ENCODE assay signal across 8 cellular contexts in genomic region chr6:44630125-44631028, GRCh38.
DNase-seq lines count a peak whose midpoint lies in the region; ATAC-seq and TF ChIP-seq lines count a peak whose summit lies in the region.

No MANE protein-coding gene starts in this region.

- H3K9me3 ChIP-seq in BLaER1 (no peaks in the 10 kb centered on the region), left ventricle myocardium inferior (replicated peaks) (no peaks in the 10 kb centered on the region)

- ATAC-seq in HG03439 (IDR thresholded peaks at IDR 0.05; ENCODE audit: unreplicated experiment) = no peak

- no peak overlapping the region for H3K27ac ChIP-seq in BLaER1
- no peak overlapping the region for H3K27ac ChIP-seq in left ventricle myocardium inferior (replicated peaks)

- H4K20me1 ChIP-seq in BLaER1 = no peaks in the 10 kb centered on the region

- H3K36me3 ChIP-seq in BLaER1 (no peaks in the 10 kb centered on the region), left ventricle myocardium inferior (no peaks in the 10 kb centered on the region)

- H3K27me3 ChIP-seq in BLaER1 (no peaks in the 10 kb centered on the region), left ventricle myocardium inferior (ENCODE audit: low read depth) (peaks cover 70% of the 10 kb centered on the region)

- intact Hi-C loops in left ventricle myocardium inferior (cut with micrococcal nuclease) = no loop called here

- DNase-seq in GM20000 (ENCODE audit: low spot score) (peak; percentile 38), NCI-H82 treated with DMSO at 0.1 percent for 48 hours (lab: John Stamatoyannopoulos, UW; ENCODE audit: unreplicated experiment) (peak; percentile 36), left ventricle myocardium inferior (peak; percentile 19), NCI-H1048 (lab: John Stamatoyannopoulos, UW) (no peak)
- peak; percentile 13 for DNase-seq in activated effector memory CD4-positive, alpha-beta T cell treated with Interleukin-2 at 50 U/mL for 16 hours
- DNase-seq in stimulated activated CD4-positive, alpha-beta T cell treated with anti-CD3 and anti-CD28 coated beads, Interleukin-2, amount 100 ng/mL, for 48 hours = peak; percentile 19 to 31

- TF ChIP-seq CTCF in GM20000 (IDR thresholded peaks at IDR 0.05; ENCODE audit: extremely low read depth, missing control alignments) (peak; percentile 18), left ventricle myocardium inferior (IDR thresholded peaks at IDR 0.05; ENCODE audit: borderline replicate concordance) (peak; percentile 58)

- peak overlapping the region; percentile 58; the same call in 1 of the 2 replicates for H3K9ac ChIP-seq in BLaER1

- peaks cover 47% of the 10 kb centered on the region for H3K4me1 ChIP-seq in BLaER1
- no peaks in the 10 kb centered on the region for H3K4me1 ChIP-seq in left ventricle myocardium inferior

- peak overlapping the region; percentile 63 for H3K4me2 ChIP-seq in BLaER1

- H3K4me3 ChIP-seq in BLaER1 (no peak overlapping the region), left ventricle myocardium inferior (no peak overlapping the region)
